19 cellular contexts compared by ENCODE assay signal in the genomic region with DNA sequence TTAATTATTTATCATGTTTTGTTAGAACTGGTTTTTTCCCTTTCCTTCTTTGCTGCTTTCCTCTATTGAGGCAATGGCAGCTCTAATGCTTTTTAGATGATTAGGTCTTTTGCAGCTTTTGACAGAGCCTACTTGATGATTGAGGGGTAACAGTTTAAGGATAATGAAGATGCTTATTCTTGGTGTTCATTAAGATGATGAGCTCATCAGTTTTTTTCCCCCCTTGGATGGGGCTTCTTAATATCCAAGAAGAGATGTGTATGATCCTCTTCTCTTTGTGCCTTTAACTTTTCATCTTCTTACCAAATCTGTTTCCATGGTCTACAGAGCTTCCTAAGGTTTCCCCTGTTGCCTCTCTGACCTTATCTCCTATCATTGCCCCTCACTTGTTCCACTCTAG.
"Had no signal": no experiment of that assay in that cellular context is flagged by ENCODE, and none has a peak within 500 bp of the region (broad histone marks: within the 10 kb centered on the region; RNA-seq: fewer than 3 reads in every experiment).

No MANE protein-coding gene starts in this region.

- H3K9me3 ChIP-seq: esophagus muscularis mucosa, gastrocnemius medialis, heart right ventricle, neutrophil, suprapubic skin, thyroid gland, uterus had no signal

- H3K4me1 ChIP-seq: suprapubic skin, thyroid gland, uterus had no signal

- H3K27me3 Mint-ChIP-seq: dendritic cell treated with granulocyte-macrophage colony-stimulating factor and Interleukin-4, amounts not matched to agents 40 ng/mL and 50 ng/mL, for 4 days; effector memory CD8-positive, alpha-beta T cell; naive thymus-derived CD4-positive, alpha-beta T cell; type B pancreatic cell had no signal

- H3K27ac Mint-ChIP-seq: dendritic cell treated with granulocyte-macrophage colony-stimulating factor and Interleukin-4, amounts not matched to agents 40 ng/mL and 50 ng/mL, for 4 days; naive thymus-derived CD4-positive, alpha-beta T cell; type B pancreatic cell had no signal

- H3K4me2 ChIP-seq: smooth muscle cell had no signal

- DNase-seq: effector memory CD8-positive, alpha-beta T cell; gastrocnemius medialis; heart right ventricle; hypothalamus; kidney glomerular epithelial cell; mesendoderm; naive thymus-derived CD4-positive, alpha-beta T cell; right cardiac atrium; stimulated activated CD4-positive, alpha-beta T cell treated with anti-CD3 and anti-CD28 coated beads, Interleukin-2, amount 100 ng/mL, for 48 hours; stimulated activated naive CD8-positive, alpha-beta T cell treated with anti-CD3 and anti-CD28 coated beads, Interleukin-15, Interleukin-2, amounts not matched to agents 100 U/mL and 50 U/mL, for 24 hours; thyroid gland; uterus had no signal

- H3K4me3 Mint-ChIP-seq: dendritic cell treated with granulocyte-macrophage colony-stimulating factor and Interleukin-4, amounts not matched to agents 40 ng/mL and 50 ng/mL, for 4 days; effector memory CD8-positive, alpha-beta T cell; naive thymus-derived CD4-positive, alpha-beta T cell; type B pancreatic cell had no signal

- ATAC-seq: effector memory CD8-positive, alpha-beta T cell; gastrocnemius medialis; heart right ventricle; naive thymus-derived CD4-positive, alpha-beta T cell; right cardiac atrium; stimulated activated naive CD8-positive, alpha-beta T cell treated with anti-CD3 and anti-CD28 coated beads, Interleukin-15, Interleukin-2, amounts not matched to agents 100 U/mL and 50 U/mL, for 24 hours had no signal

- H3K9me3 Mint-ChIP-seq: dendritic cell treated with granulocyte-macrophage colony-stimulating factor and Interleukin-4, amounts not matched to agents 40 ng/mL and 50 ng/mL, for 4 days; effector memory CD8-positive, alpha-beta T cell; naive thymus-derived CD4-positive, alpha-beta T cell; type B pancreatic cell had no signal

- H3K27ac ChIP-seq: epithelial cell of prostate, esophagus muscularis mucosa, gastrocnemius medialis, heart right ventricle, suprapubic skin, thyroid gland, uterus had no signal

- H3K36me3 ChIP-seq: thyroid gland, uterus had no signal

- H3K4me3 ChIP-seq: esophagus muscularis mucosa, gastrocnemius medialis, heart right ventricle, smooth muscle cell, suprapubic skin, thyroid gland, uterus had no signal

- H3K27me3 ChIP-seq: esophagus muscularis mucosa, gastrocnemius medialis, heart right ventricle, neutrophil, suprapubic skin, thyroid gland, uterus had no signal
